Comparison of ENCODE assay signal across 20 cellular contexts in the genomic region with DNA sequence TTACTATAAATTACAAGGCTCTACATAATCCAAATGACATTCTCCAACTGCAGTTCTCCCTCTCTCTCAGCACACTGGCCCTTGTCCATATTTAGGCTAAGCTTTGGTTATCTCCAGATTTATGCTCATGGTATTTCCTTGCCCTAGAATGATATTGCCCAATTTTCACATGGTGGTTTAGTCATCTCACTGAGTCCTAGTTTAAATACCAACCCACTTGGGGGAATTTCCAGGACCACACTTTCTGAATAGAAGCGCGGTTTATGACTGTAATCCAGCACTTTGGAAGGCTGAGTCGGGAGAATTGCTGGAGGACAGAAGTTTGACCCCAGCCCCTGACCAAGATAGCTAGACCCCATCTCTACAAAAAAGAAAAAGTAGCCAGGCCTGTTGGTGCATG.
DNase-seq lines count a peak whose midpoint lies in the region; ATAC-seq, FAIRE-seq and TF ChIP-seq lines count a peak whose summit lies in the region.
"Had no signal": no experiment of that assay in that cellular context is flagged by ENCODE, and none has a peak within 500 bp of the region (broad histone marks: within the 10 kb centered on the region; RNA-seq: fewer than 3 reads in every experiment).

No MANE protein-coding gene starts in this region.

- peak overlapping the region; percentile 6 for H3K4me3 Mint-ChIP-seq in MCF 10A (ENCODE audit: unreplicated experiment)
- H3K4me3 Mint-ChIP-seq in astrocyte (ENCODE audit: unreplicated experiment): no peak overlapping the region
- H3K4me3 Mint-ChIP-seq: activated CD4-positive, alpha-beta T cell treated with anti-CD3 and anti-CD28 coated beads, Interleukin-2, amount 10 ng/mL, durations not matched to agents 24 days and 14 days; activated naive CD8-positive, alpha-beta T cell; CD4-positive, alpha-beta T cell had no signal

- H3K4me2 ChIP-seq in astrocyte (ENCODE audit: low read length): no peak overlapping the region

- H3K79me2 ChIP-seq in astrocyte (ENCODE audit: insufficient read depth, low read length): no peaks in the 10 kb centered on the region

- CTCF ChIA-PET in MCF 10A (lab: Yijun Ruan, JAX): interaction anchor here (1.0 to 1.9 kb wide), 2 partner anchors 30 to 48 kb away, joined by 3 to 5 read pairs; no protein-coding TSS in a partner anchor

- no peaks in the 10 kb centered on the region for H3K36me3 ChIP-seq in breast epithelium
- H3K36me3 ChIP-seq in astrocyte (ENCODE audit: insufficient read depth, low read length): no peaks in the 10 kb centered on the region
- H3K36me3 ChIP-seq in esophagus muscularis mucosa: no peaks in the 10 kb centered on the region
- H3K36me3 ChIP-seq: right lobe of liver, SJCRH30 had no signal

- no peak overlapping the region for H3K27ac ChIP-seq in breast epithelium
- no peak overlapping the region for H3K27ac ChIP-seq in astrocyte (ENCODE audit: low read depth, low read length)
- H3K27ac ChIP-seq in esophagus muscularis mucosa (replicated peaks in 1 of 4): no peak overlapping the region
- H3K27ac ChIP-seq: 22Rv1, right lobe of liver, SJCRH30, testis had no signal

- POLR2A ChIA-PET in MCF 10A (lab: Yijun Ruan, JAX): interaction anchor here (0.8 to 2.1 kb wide), 7 partner anchors 9 to 133 kb away, joined by 3 to 8 read pairs (median 4); no protein-coding TSS in a partner anchor

- H3K4me1 Mint-ChIP-seq in MCF 10A (ENCODE audit: insufficient read depth, unreplicated experiment) (peaks cover 18% of the 10 kb centered on the region), astrocyte (ENCODE audit: low read depth, unreplicated experiment) (no peaks in the 10 kb centered on the region)
- H3K4me1 Mint-ChIP-seq: activated CD4-positive, alpha-beta T cell treated with anti-CD3 and anti-CD28 coated beads, Interleukin-2, amount 10 ng/mL, durations not matched to agents 24 days and 14 days had no signal

- H3K9me3 Mint-ChIP-seq in MCF 10A (ENCODE audit: unreplicated experiment) (no peaks in the 10 kb centered on the region), astrocyte (ENCODE audit: unreplicated experiment) (peaks cover 2% of the 10 kb centered on the region)
- H3K9me3 Mint-ChIP-seq: activated CD4-positive, alpha-beta T cell treated with anti-CD3 and anti-CD28 coated beads, Interleukin-2, amount 10 ng/mL, durations not matched to agents 24 days and 14 days; CD4-positive, alpha-beta T cell had no signal

- H4K20me1 ChIP-seq in astrocyte (ENCODE audit: insufficient read depth, low read length): no peaks in the 10 kb centered on the region

- H3K27ac Mint-ChIP-seq in MCF 10A (ENCODE audit: low read depth, unreplicated experiment) (peak overlapping the region; percentile 43), astrocyte (ENCODE audit: unreplicated experiment) (no peak overlapping the region)
- H3K27ac Mint-ChIP-seq: activated CD4-positive, alpha-beta T cell treated with anti-CD3 and anti-CD28 coated beads, Interleukin-2, amount 10 ng/mL, durations not matched to agents 24 days and 14 days; activated naive CD8-positive, alpha-beta T cell; CD4-positive, alpha-beta T cell had no signal

- H3K9me3 ChIP-seq in breast epithelium: no peaks in the 10 kb centered on the region
- H3K9me3 ChIP-seq in astrocyte (ENCODE audit: insufficient read depth, low read depth, low read length): no peaks in the 10 kb centered on the region
- no peaks in the 10 kb centered on the region for H3K9me3 ChIP-seq in esophagus muscularis mucosa
- H3K9me3 ChIP-seq: right lobe of liver, SJCRH30, testis had no signal

- H3K27me3 ChIP-seq in breast epithelium: no peaks in the 10 kb centered on the region
- no peaks in the 10 kb centered on the region for H3K27me3 ChIP-seq in astrocyte (ENCODE audit: insufficient read depth, low read length)
- no peaks in the 10 kb centered on the region for H3K27me3 ChIP-seq in esophagus muscularis mucosa
- H3K27me3 ChIP-seq: right lobe of liver, SJCRH30, testis had no signal

- BruUV-seq in MCF 10A (replicated peaks; lab: Mats Ljungman, UMichigan): no TSS peak

- DNase-seq in MCF 10A (ENCODE audit: unreplicated experiment) (peak; percentile 91), breast epithelium (ENCODE audit: low spot score in 2 of 2) (no peak), astrocyte (ENCODE audit: low read depth) (peak; percentile 73), fibroblast of villous mesenchyme (ENCODE audit: low read depth) (peak; percentile 90), esophagus muscularis mucosa (ENCODE audit: extremely low spot score) (no peak), GOT3 (lab: John Stamatoyannopoulos, UW) (no peak)
- DNase-seq: activated CD4-positive, alpha-beta T cell treated with anti-CD3 and anti-CD28 coated beads, Interleukin-2, amount 10 ng/mL, durations not matched to agents 24 days and 14 days; CD4-positive, alpha-beta T cell; EL; kidney; NCI-H1417; right lobe of liver; SJCRH30; stimulated activated CD4-positive, alpha-beta T cell treated with anti-CD3 and anti-CD28 coated beads, Interleukin-4, amount 100 ng/mL, for 24 hours had no signal

- H3K4me3 ChIP-seq in breast epithelium (no peak overlapping the region), astrocyte (ENCODE audit: insufficient read depth, low read depth, low read length) (no peak overlapping the region), fibroblast of villous mesenchyme (ENCODE audit: low read depth, low read length) (no peak overlapping the region), esophagus muscularis mucosa (no peak overlapping the region)
- H3K4me3 ChIP-seq: GM12878, right lobe of liver, SJCRH30, testis had no signal

- ATAC-seq in GM18868 (IDR thresholded peaks at IDR 0.05; ENCODE audit: unreplicated experiment): no peak
- no peak for ATAC-seq in HG02642 (IDR thresholded peaks at IDR 0.05; ENCODE audit: poor library complexity, unreplicated experiment)
- ATAC-seq: GM12878 had no signal

- H2AFZ ChIP-seq in astrocyte (ENCODE audit: low read depth, low read length): no peak overlapping the region

- no peak for FAIRE-seq in astrocyte (lab: Jason Lieb, UNC)
- FAIRE-seq: GM12878, kidney had no signal

- intact Hi-C loops in MCF 10A (cut with micrococcal nuclease) (no loop called here), breast epithelium (cut with DNase I; ENCODE audit: low total_unique reads) (no loop called here), esophagus muscularis mucosa (cut with DNase I) (no loop called here)

- no peaks in the 10 kb centered on the region for H3K4me1 ChIP-seq in breast epithelium
- no peaks in the 10 kb centered on the region for H3K4me1 ChIP-seq in astrocyte (ENCODE audit: insufficient read depth, low read length)
- H3K4me1 ChIP-seq in esophagus muscularis mucosa: no peaks in the 10 kb centered on the region
- H3K4me1 ChIP-seq: right lobe of liver, SJCRH30 had no signal

- WGBS in esophagus muscularis mucosa: 93% methylated on average over 3 of the region's 3 CpGs

- TF ChIP-seq CTCF in MCF 10A (IDR thresholded peaks at IDR 0.05; ENCODE audit: unreplicated experiment): no peak
- TF ChIP-seq CTCF in breast epithelium (IDR thresholded peaks at IDR 0.05): no peak
- TF ChIP-seq CTCF in astrocyte (IDR thresholded peaks at IDR 0.05; ENCODE audit: insufficient read depth, low read depth, low read length): no peak
- no peak for TF ChIP-seq CTCF in fibroblast of villous mesenchyme (IDR thresholded peaks at IDR 0.05; ENCODE audit: insufficient read depth, low read depth, low read length)
- TF ChIP-seq CTCF in esophagus muscularis mucosa (IDR thresholded peaks at IDR 0.05): no peak

- no peak for TF ChIP-seq EP300 in esophagus muscularis mucosa (IDR thresholded peaks at IDR 0.05)

- no peaks in the 10 kb centered on the region for H3K27me3 Mint-ChIP-seq in MCF 10A (ENCODE audit: insufficient read depth, unreplicated experiment)
- no peaks in the 10 kb centered on the region for H3K27me3 Mint-ChIP-seq in astrocyte (ENCODE audit: low read depth, unreplicated experiment)
- H3K27me3 Mint-ChIP-seq: activated CD4-positive, alpha-beta T cell treated with anti-CD3 and anti-CD28 coated beads, Interleukin-2, amount 10 ng/mL, durations not matched to agents 24 days and 14 days; activated naive CD8-positive, alpha-beta T cell; CD4-positive, alpha-beta T cell had no signal

- no peaks in the 10 kb centered on the region for H3K36me3 Mint-ChIP-seq in MCF 10A (ENCODE audit: insufficient read depth, unreplicated experiment)
- no peaks in the 10 kb centered on the region for H3K36me3 Mint-ChIP-seq in astrocyte (ENCODE audit: low read depth, unreplicated experiment)
- H3K36me3 Mint-ChIP-seq: activated naive CD8-positive, alpha-beta T cell had no signal

- H3K9ac ChIP-seq in astrocyte (ENCODE audit: low read length): no peak overlapping the region

- no peak for TF ChIP-seq POLR2A in breast epithelium (IDR thresholded peaks at IDR 0.05)
- TF ChIP-seq POLR2A in esophagus muscularis mucosa (IDR thresholded peaks at IDR 0.05; ENCODE audit: low read depth): no peak

Comparison
In these comparisons a context has a peak if more than half of its experiments do, and no peak if none do; other contexts are left out.
1. DNase-seq: peak in MCF 10A (single experiment), astrocyte (single experiment) and fibroblast of villous mesenchyme (single experiment); none in breast epithelium (0 of 2), esophagus muscularis mucosa (single experiment) and GOT3 (single experiment).